8 cellular contexts compared by ENCODE assay signal in the genomic region with DNA sequence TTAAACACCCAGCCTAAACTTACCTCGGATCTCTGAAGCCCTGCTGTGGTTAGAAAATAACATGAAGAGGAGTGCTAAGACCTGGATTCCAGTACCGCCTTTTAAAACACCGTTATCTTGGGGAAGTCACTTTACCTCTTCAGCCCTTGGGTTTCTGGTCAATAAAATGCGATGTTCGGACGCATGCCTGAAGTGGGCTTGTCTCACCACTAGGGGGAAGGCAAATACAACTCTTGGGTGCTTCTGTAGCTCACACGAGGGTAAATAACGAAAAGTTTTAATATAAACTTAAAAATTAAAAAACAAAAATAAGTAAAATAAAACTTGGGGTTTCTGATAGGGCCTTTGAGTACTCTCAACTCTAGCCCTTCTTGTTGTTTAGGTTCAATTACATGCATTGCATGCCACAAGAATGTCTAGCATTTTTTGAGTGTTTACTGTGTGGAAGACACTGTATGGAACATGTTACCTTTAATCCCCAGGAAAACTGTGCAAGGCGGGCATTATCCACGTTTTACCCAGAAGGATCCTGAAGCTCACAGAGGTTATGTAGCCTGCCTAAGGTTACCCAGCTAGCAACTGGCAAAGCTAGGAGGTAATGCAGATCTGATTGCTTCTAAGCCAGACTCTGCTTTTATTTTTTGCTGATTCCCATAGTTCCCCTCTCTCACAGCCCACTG.
DNase-seq lines count a peak whose midpoint lies in the region; ATAC-seq and TF ChIP-seq lines count a peak whose summit lies in the region.

No MANE protein-coding gene starts in this region.

- H3K4me1 ChIP-seq in KMS-11 (ENCODE audit: low read depth, poor library complexity, severe bottlenecking) = no peaks in the 10 kb centered on the region

- H3K4me3 ChIP-seq in KMS-11 (IDR thresholded peaks at IDR 0.05; ENCODE audit: insufficient read depth, low read depth, low read length) = no peak overlapping the region

- H3K27me3 Mint-ChIP-seq in osteocyte (ENCODE audit: unreplicated experiment) = peaks cover 21% of the 10 kb centered on the region

- H3K9me3 Mint-ChIP-seq in osteocyte (ENCODE audit: unreplicated experiment) = no peaks in the 10 kb centered on the region

- DNase-seq in GF-D8 (lab: John Stamatoyannopoulos, UW) (peak; percentile 11), RWPE1 (ENCODE audit: low spot score) (peak; percentile 62), foreskin melanocyte (peak; percentile 52), osteocyte (ENCODE audit: extremely low spot score, unreplicated experiment) (no peak), ureter (ENCODE audit: low spot score) (peak; percentile 60)
- peak; percentile 27 for DNase-seq in activated effector memory CD4-positive, alpha-beta T cell treated with Interleukin-2 at 50 U/mL for 16 hours

- no peaks in the 10 kb centered on the region for H3K79me2 ChIP-seq in KMS-11 (ENCODE audit: insufficient read depth, low read depth)

- no peaks in the 10 kb centered on the region for H3K36me3 ChIP-seq in KMS-11 (ENCODE audit: insufficient read depth)

- TF ChIP-seq CTCF in KMS-11 (conservative IDR thresholded peaks at IDR 0.05; ENCODE audit: low read depth, low read length) (peak; percentile 75), RWPE1 (conservative IDR thresholded peaks at IDR 0.05; ENCODE audit: low read depth) (peak; percentile 83), osteocyte (IDR thresholded peaks at IDR 0.05) (peak; percentile 95)

- peak; percentile 88 for ATAC-seq in GM21786 (IDR thresholded peaks at IDR 0.05; ENCODE audit: unreplicated experiment)

- no peak overlapping the region for H3K4me3 Mint-ChIP-seq in osteocyte (ENCODE audit: unreplicated experiment)

- H3K36me3 Mint-ChIP-seq in osteocyte (ENCODE audit: unreplicated experiment) = no peaks in the 10 kb centered on the region

- CTCF ChIA-PET in RWPE1 (lab: Yijun Ruan, JAX) = interaction anchor here (0.6 to 1.0 kb wide), 9 partner anchors 20 to 1720 kb away, joined by 3 to 5 read pairs (median 3); no protein-coding TSS in a partner anchor

- peak overlapping the region; percentile 52; the same call in 1 of the 2 replicates for H2AFZ ChIP-seq in KMS-11 (ENCODE audit: low read depth)

- no peak overlapping the region for H3K9ac ChIP-seq in KMS-11

- H3K27me3 ChIP-seq in KMS-11 (ENCODE audit: insufficient read depth, low read depth) = no peaks in the 10 kb centered on the region

- H3K27ac ChIP-seq in KMS-11 = no peak overlapping the region
- H3K27ac ChIP-seq in RWPE1 = no peak overlapping the region

- POLR2A ChIA-PET in RWPE1 (lab: Yijun Ruan, JAX; ENCODE audit: low non-redundant PET) = no interaction called here

- no peaks in the 10 kb centered on the region for H3K4me1 Mint-ChIP-seq in osteocyte (ENCODE audit: unreplicated experiment)

- H3K4me2 ChIP-seq in KMS-11 = no peak overlapping the region

- H3K27ac Mint-ChIP-seq in osteocyte (ENCODE audit: unreplicated experiment) = no peak overlapping the region

- H4K20me1 ChIP-seq in KMS-11 (ENCODE audit: insufficient read depth) = no peaks in the 10 kb centered on the region
